Comparison of ENCODE assay signal across 7 cellular contexts in genomic region chr6:116971959-116972358, GRCh38.
DNase-seq lines count a peak whose midpoint lies in the region; ATAC-seq, FAIRE-seq and TF ChIP-seq lines count a peak whose summit lies in the region.

No MANE protein-coding gene starts in this region.

- H3K36me3 Mint-ChIP-seq in nephron (ENCODE audit: low read depth) = no peaks in the 10 kb centered on the region
- H3K36me3 Mint-ChIP-seq in T-cell = no peaks in the 10 kb centered on the region

- H3K27ac Mint-ChIP-seq in nephron (no peak overlapping the region), T-cell (no peak overlapping the region)

- CTCF ChIA-PET in T-cell (lab: Charles Lee) = interaction anchor here in 1 of 2 donors (1.3 kb wide), 1 partner anchor 632 kb away, joined by 3 read pairs; no protein-coding TSS in a partner anchor

- no peaks in the 10 kb centered on the region for H3K9me3 Mint-ChIP-seq in nephron
- H3K9me3 Mint-ChIP-seq in T-cell = no peaks in the 10 kb centered on the region

- TF ChIP-seq CTCF in choroid plexus epithelial cell (conservative IDR thresholded peaks at IDR 0.05; ENCODE audit: low read depth, low read length) = peak; percentile 64
- peak; percentile 63 to 80 (median 69) for TF ChIP-seq CTCF in nephron (IDR thresholded peaks at IDR 0.05; ENCODE audit: unreplicated experiment in 3 of 3)

- ATAC-seq in HG03442 (IDR thresholded peaks at IDR 0.05; ENCODE audit: unreplicated experiment) = peak; percentile 59
- no peak for ATAC-seq in T-cell (replicated peaks in 1 of 4)

- H3K4me3 Mint-ChIP-seq in nephron (no peak overlapping the region), T-cell (no peak overlapping the region)

- POLR2A ChIA-PET in T-cell (lab: Charles Lee) = no interaction called here

- no peak overlapping the region for H3K4me3 ChIP-seq in choroid plexus epithelial cell (ENCODE audit: low read depth, low read length)

- peaks cover 12% of the 10 kb centered on the region for H3K4me1 Mint-ChIP-seq in nephron
- no peaks in the 10 kb centered on the region for H3K4me1 Mint-ChIP-seq in T-cell

- DNase-seq in Daoy (ENCODE audit: low read depth) (peak; percentile 39), GM19239 (ENCODE audit: insufficient read length, low spot score) (peak; percentile 9), NCI-H748 treated with DMSO at 0.1 percent for 48 hours (lab: John Stamatoyannopoulos, UW) (peak; percentile 29), choroid plexus epithelial cell (ENCODE audit: low read depth) (peak; percentile 67), T-cell (no peak)

- H3K27me3 Mint-ChIP-seq in nephron (ENCODE audit: low read depth) (peaks cover 6% of the 10 kb centered on the region), T-cell (peaks cover 0 to 6% of the 10 kb centered on the region in 2 donors)

- peak; percentile 81 for FAIRE-seq in GM19239 (lab: Jason Lieb, UNC)

Comparison
In these comparisons a context has a peak if more than half of its experiments do, and no peak if none do; other contexts are left out.
1. DNase-seq: peak in Daoy (single experiment), GM19239 (single experiment), NCI-H748 treated with DMSO at 0.1 percent for 48 hours (single experiment) and choroid plexus epithelial cell (single experiment); none in T-cell (0 of 34).